In the genomic region with DNA sequence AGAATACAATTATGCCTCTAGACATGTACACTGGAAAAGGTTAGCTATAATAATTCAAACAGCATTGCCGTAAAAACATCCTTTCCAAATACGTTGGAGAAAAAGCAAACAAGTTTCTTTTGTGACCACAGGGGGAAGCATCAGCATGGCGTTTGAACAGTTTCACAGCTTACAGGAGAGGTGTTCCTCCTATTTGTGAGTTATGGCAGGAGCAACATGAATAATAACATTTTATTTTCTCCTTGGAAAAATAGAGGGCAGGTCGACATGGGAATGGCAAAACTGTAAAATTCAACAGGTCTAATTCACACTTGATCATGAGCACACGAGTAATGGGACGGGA, we compare ENCODE assay signal across 9 cellular contexts. TPM values are rescaled to one million over a fixed set of nuclear protein-coding genes. Genes with fewer than 3 reads are reported as not detected.
DNase-seq lines count a peak whose midpoint lies in the region; ATAC-seq, FAIRE-seq and TF ChIP-seq lines count a peak whose summit lies in the region.
"Had no signal": no experiment of that assay in that cellular context is flagged by ENCODE, and none has a peak within 500 bp of the region (broad histone marks: within the 10 kb centered on the region; RNA-seq: fewer than 3 reads in every experiment).

No MANE protein-coding gene starts in this region.

- DNase-seq in DMS153 (lab: John Stamatoyannopoulos, UW) (peak; percentile 48), LHCN-M2 (ENCODE audit: low read depth) (peak; percentile 54), inferior parietal cortex (ENCODE audit: extremely low spot score) (peak; percentile 34), vagina (ENCODE audit: extremely low spot score in 2 of 2) (no peak), putamen (ENCODE audit: low spot score) (no peak), small intestine (no peak)

- H3K36me3 ChIP-seq in vagina (no peaks in the 10 kb centered on the region), small intestine (ENCODE audit: control insufficient read depth in 2 of 2, insufficient read depth in 2 of 2, low read length in 2 of 2) (no peaks in the 10 kb centered on the region)

- no peak overlapping the region for H3K27ac ChIP-seq in vagina
- no peak overlapping the region for H3K27ac ChIP-seq in small intestine (ENCODE audit: low read depth in 1 of 2, low read length in 1 of 2)
- H3K27ac ChIP-seq: KMS-11 had no signal

- H3K4me1 ChIP-seq in vagina (no peaks in the 10 kb centered on the region), small intestine (ENCODE audit: control insufficient read depth in 2 of 2, insufficient read depth in 1 of 2, low read depth in 1 of 2, low read length in 1 of 2) (no peaks in the 10 kb centered on the region)

- WGBS in small intestine, 3 donors: 18 to 31% (median 27%) methylated on average over 6 of the region's 6 CpGs

- H3K4me3 ChIP-seq in vagina (no peak overlapping the region), small intestine (ENCODE audit: low read depth in 1 of 2, low read length in 2 of 2) (no peak overlapping the region)

- no peak for TF ChIP-seq POLR2A in vagina (IDR thresholded peaks at IDR 0.05)

- H3K9me3 ChIP-seq in vagina (no peaks in the 10 kb centered on the region), small intestine (ENCODE audit: control insufficient read depth, low read depth) (no peaks in the 10 kb centered on the region)

- no peak for ATAC-seq in GM21367 (IDR thresholded peaks at IDR 0.05; ENCODE audit: unreplicated experiment)

- TF ChIP-seq CTCF in vagina (IDR thresholded peaks at IDR 0.05): peak in 2 of 3 experiments; percentile 35 to 41

- H3K27me3 ChIP-seq in vagina: no peaks in the 10 kb centered on the region
- no peaks in the 10 kb centered on the region for H3K27me3 ChIP-seq in small intestine (ENCODE audit: control insufficient read depth in 2 of 2, insufficient read depth in 2 of 2, low read length in 2 of 2)

- FAIRE-seq in TTC549 (lab: Jason Lieb, UNC): peak; percentile 70
- FAIRE-seq in small intestine (lab: Jason Lieb, UNC): no peak

- intact Hi-C loops in vagina (cut with DNase I): no loop called here

RNA-seq across cellular contexts. Expression of a gene that starts 39.7 kb away (rescaled TPM):
- 0.06 TPM in 2 replicates for total RNA-seq in LHCN-M2 (2014; rRNA removed)
- polyA plus RNA-seq in LHCN-M2 (2012): not detected
- total RNA-seq in vagina: not detected
- not detected for polyA plus RNA-seq in small intestine

Comparison
In these comparisons a context has a peak if more than half of its experiments do, and no peak if none do; other contexts are left out.
1. DNase-seq: peak in DMS153 (single experiment), LHCN-M2 (single experiment) and inferior parietal cortex (single experiment); none in vagina (0 of 2), putamen (single experiment) and small intestine (single experiment).